In genomic region chr6:2245103-2245953, GRCh38 we compare ENCODE assay signal across 1 cellular context.
TF ChIP-seq lines count a peak whose summit lies in the region.

TSS of gene GMDS (minus strand) at chr6:2245605.

TF ChIP-seq in HepG2, 621 proteins besides CTCF, POLR2A, EP300 and RAD21 (continued from another document and continues in another):
- TF ChIP-seq, protein P1, sequence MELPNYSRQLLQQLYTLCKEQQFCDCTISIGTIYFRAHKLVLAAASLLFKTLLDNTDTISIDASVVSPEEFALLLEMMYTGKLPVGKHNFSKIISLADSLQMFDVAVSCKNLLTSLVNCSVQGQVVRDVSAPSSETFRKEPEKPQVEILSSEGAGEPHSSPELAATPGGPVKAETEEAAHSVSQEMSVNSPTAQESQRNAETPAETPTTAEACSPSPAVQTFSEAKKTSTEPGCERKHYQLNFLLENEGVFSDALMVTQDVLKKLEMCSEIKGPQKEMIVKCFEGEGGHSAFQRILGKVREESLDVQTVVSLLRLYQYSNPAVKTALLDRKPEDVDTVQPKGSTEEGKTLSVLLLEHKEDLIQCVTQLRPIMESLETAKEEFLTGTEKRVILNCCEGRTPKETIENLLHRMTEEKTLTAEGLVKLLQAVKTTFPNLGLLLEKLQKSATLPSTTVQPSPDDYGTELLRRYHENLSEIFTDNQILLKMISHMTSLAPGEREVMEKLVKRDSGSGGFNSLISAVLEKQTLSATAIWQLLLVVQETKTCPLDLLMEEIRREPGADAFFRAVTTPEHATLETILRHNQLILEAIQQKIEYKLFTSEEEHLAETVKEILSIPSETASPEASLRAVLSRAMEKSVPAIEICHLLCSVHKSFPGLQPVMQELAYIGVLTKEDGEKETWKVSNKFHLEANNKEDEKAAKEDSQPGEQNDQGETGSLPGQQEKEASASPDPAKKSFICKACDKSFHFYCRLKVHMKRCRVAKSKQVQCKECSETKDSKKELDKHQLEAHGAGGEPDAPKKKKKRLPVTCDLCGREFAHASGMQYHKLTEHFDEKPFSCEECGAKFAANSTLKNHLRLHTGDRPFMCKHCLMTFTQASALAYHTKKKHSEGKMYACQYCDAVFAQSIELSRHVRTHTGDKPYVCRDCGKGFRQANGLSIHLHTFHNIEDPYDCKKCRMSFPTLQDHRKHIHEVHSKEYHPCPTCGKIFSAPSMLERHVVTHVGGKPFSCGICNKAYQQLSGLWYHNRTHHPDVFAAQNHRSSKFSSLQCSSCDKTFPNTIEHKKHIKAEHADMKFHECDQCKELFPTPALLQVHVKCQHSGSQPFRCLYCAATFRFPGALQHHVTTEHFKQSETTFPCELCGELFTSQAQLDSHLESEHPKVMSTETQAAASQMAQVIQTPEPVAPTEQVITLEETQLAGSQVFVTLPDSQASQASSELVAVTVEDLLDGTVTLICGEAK (IDR thresholded peaks at IDR 0.05) = no peak
- TF ChIP-seq, protein P1 (CRISPR knock-in tag; IDR thresholded peaks at IDR 0.05) = no peak; the same call in 1 of the 2 replicates
- TF ChIP-seq ZBTB7B (CRISPR knock-in tag; IDR thresholded peaks at IDR 0.05) (peak; percentile 48; the same call in 1 of the 2 replicates), MTA3 (CRISPR knock-in tag; IDR thresholded peaks at IDR 0.05) (no peak), ZFY (CRISPR knock-in tag; IDR thresholded peaks at IDR 0.05) (peak; percentile 87), ZNF543 (CRISPR knock-in tag; IDR thresholded peaks at IDR 0.05) (no peak), ZNF574 (CRISPR knock-in tag; IDR thresholded peaks at IDR 0.05) (peak; percentile 84), ZMYM3 (CRISPR knock-in tag; IDR thresholded peaks at IDR 0.05) (peak; percentile 39; the same call in 1 of the 2 replicates), ZNF441 (CRISPR knock-in tag; IDR thresholded peaks at IDR 0.05; ENCODE audit: borderline replicate concordance) (peak; percentile 61), ZNF564 (CRISPR knock-in tag; IDR thresholded peaks at IDR 0.05) (no peak; the same call in 1 of the 2 replicates), ZBTB3 (CRISPR knock-in tag; IDR thresholded peaks at IDR 0.05; ENCODE audit: borderline replicate concordance, low read depth) (no peak), FOXK2 (IDR thresholded peaks at IDR 0.05) (no peak), ZNF766 (CRISPR knock-in tag; IDR thresholded peaks at IDR 0.05; ENCODE audit: borderline replicate concordance) (peak; percentile 88), CC2D1A (CRISPR knock-in tag; IDR thresholded peaks at IDR 0.05) (no peak), ZNF549 (CRISPR knock-in tag; IDR thresholded peaks at IDR 0.05) (peak; percentile 83; the same call in 1 of the 2 replicates), ARNT2 (CRISPR knock-in tag; IDR thresholded peaks at IDR 0.05; ENCODE audit: low read depth) (peak; percentile 99), ZFP37 (CRISPR knock-in tag; IDR thresholded peaks at IDR 0.05; ENCODE audit: borderline replicate concordance) (0 out of 2 replicates have a peak, but pooled peaks have one; percentile 45), ATF3 (CRISPR knock-in tag; IDR thresholded peaks at IDR 0.05) (peak; percentile 21; the same call in 1 of the 2 replicates), ZC3H4 (CRISPR knock-in tag; IDR thresholded peaks at IDR 0.05; ENCODE audit: borderline replicate concordance) (no peak), STAT5B (CRISPR knock-in tag; IDR thresholded peaks at IDR 0.05) (no peak), NCOA5 (CRISPR knock-in tag; IDR thresholded peaks at IDR 0.05) (0 out of 2 replicates have a peak, but pooled peaks have one; percentile 34), ZNF547 (CRISPR knock-in tag; IDR thresholded peaks at IDR 0.05) (peak; percentile 35; the same call in 1 of the 2 replicates), ZNF598 (CRISPR knock-in tag; IDR thresholded peaks at IDR 0.05; ENCODE audit: borderline replicate concordance) (no peak), HMG20B (CRISPR knock-in tag; conservative IDR thresholded peaks at IDR 0.05) (no peak), NFKBIZ (CRISPR knock-in tag; IDR thresholded peaks at IDR 0.05) (peak; percentile 47; the same call in 1 of the 2 replicates), SKI (IDR thresholded peaks at IDR 0.05; ENCODE audit: partially characterized antibody) (peak; percentile 56), KMT2A (CRISPR knock-in tag; IDR thresholded peaks at IDR 0.05) (peak; percentile 78), NBN (conservative IDR thresholded peaks at IDR 0.05) (no peak), GPBP1L1 (CRISPR knock-in tag; IDR thresholded peaks at IDR 0.05) (no peak), NCOA1 (CRISPR knock-in tag; IDR thresholded peaks at IDR 0.05) (no peak), SALL1 (CRISPR knock-in tag; IDR thresholded peaks at IDR 0.05) (peak; percentile 78), REXO4 (CRISPR knock-in tag; IDR thresholded peaks at IDR 0.05; ENCODE audit: borderline replicate concordance) (0 out of 2 replicates have a peak, but pooled peaks have one; percentile 63), FUBP1 (CRISPR knock-in tag; IDR thresholded peaks at IDR 0.05; ENCODE audit: borderline replicate concordance) (no peak), ZBTB21 (CRISPR knock-in tag; IDR thresholded peaks at IDR 0.05) (no peak), ZNF451 (CRISPR knock-in tag; IDR thresholded peaks at IDR 0.05) (peak; percentile 92), ZNF652 (CRISPR knock-in tag; IDR thresholded peaks at IDR 0.05; ENCODE audit: borderline replicate concordance, low read depth) (no peak)
- TF ChIP-seq, protein P2, sequence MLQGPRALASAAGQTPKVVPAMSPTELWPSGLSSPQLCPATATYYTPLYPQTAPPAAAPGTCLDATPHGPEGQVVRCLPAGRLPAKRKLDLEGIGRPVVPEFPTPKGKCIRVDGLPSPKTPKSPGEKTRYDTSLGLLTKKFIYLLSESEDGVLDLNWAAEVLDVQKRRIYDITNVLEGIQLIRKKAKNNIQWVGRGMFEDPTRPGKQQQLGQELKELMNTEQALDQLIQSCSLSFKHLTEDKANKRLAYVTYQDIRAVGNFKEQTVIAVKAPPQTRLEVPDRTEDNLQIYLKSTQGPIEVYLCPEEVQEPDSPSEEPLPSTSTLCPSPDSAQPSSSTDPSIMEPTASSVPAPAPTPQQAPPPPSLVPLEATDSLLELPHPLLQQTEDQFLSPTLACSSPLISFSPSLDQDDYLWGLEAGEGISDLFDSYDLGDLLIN (CRISPR knock-in tag; IDR thresholded peaks at IDR 0.05; ENCODE audit: borderline replicate concordance) = 0 out of 2 replicates have a peak, but pooled peaks have one; percentile 50
- TF ChIP-seq, protein P3, sequence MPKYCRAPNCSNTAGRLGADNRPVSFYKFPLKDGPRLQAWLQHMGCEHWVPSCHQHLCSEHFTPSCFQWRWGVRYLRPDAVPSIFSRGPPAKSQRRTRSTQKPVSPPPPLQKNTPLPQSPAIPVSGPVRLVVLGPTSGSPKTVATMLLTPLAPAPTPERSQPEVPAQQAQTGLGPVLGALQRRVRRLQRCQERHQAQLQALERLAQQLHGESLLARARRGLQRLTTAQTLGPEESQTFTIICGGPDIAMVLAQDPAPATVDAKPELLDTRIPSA (CRISPR knock-in tag; IDR thresholded peaks at IDR 0.05; ENCODE audit: borderline replicate concordance) = 0 out of 2 replicates have a peak, but pooled peaks have one; percentile 66
- TF ChIP-seq, protein P4, sequence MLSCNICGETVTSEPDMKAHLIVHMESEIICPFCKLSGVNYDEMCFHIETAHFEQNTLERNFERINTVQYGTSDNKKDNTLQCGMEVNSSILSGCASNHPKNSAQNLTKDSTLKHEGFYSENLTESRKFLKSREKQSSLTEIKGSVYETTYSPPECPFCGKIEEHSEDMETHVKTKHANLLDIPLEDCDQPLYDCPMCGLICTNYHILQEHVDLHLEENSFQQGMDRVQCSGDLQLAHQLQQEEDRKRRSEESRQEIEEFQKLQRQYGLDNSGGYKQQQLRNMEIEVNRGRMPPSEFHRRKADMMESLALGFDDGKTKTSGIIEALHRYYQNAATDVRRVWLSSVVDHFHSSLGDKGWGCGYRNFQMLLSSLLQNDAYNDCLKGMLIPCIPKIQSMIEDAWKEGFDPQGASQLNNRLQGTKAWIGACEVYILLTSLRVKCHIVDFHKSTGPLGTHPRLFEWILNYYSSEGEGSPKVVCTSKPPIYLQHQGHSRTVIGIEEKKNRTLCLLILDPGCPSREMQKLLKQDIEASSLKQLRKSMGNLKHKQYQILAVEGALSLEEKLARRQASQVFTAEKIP (CRISPR knock-in tag; IDR thresholded peaks at IDR 0.05; ENCODE audit: borderline replicate concordance) = no peak
- TF ChIP-seq, protein P5, sequence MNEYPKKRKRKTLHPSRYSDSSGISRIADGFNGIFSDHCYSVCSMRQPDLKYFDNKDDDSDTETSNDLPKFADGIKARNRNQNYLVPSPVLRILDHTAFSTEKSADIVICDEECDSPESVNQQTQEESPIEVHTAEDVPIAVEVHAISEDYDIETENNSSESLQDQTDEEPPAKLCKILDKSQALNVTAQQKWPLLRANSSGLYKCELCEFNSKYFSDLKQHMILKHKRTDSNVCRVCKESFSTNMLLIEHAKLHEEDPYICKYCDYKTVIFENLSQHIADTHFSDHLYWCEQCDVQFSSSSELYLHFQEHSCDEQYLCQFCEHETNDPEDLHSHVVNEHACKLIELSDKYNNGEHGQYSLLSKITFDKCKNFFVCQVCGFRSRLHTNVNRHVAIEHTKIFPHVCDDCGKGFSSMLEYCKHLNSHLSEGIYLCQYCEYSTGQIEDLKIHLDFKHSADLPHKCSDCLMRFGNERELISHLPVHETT (CRISPR knock-in tag; conservative IDR thresholded peaks at IDR 0.05) = 0 out of 2 replicates have a peak, but pooled peaks have one; percentile 70
- TF ChIP-seq, protein P6, sequence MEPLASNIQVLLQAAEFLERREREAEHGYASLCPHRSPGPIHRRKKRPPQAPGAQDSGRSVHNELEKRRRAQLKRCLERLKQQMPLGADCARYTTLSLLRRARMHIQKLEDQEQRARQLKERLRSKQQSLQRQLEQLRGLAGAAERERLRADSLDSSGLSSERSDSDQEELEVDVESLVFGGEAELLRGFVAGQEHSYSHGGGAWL (CRISPR knock-in tag; IDR thresholded peaks at IDR 0.05) = no peak; the same call in 1 of the 2 replicates
